In genomic region chr2:170817247-170817998, GRCh38 we compare ENCODE assay signal across 8 cellular contexts. TPM values are rescaled to one million over a fixed set of nuclear protein-coding genes. Genes with fewer than 3 reads are reported as not detected.
DNase-seq lines count a peak whose midpoint lies in the region; ATAC-seq, FAIRE-seq and TF ChIP-seq lines count a peak whose summit lies in the region.

No MANE protein-coding gene starts in this region.

- 1 to 2% methylated on average over 43 to 52 of the region's 59 CpGs for WGBS in lower leg skin, 2 donors

- H3K27me3 Mint-ChIP-seq in activated CD4-positive, alpha-beta T cell treated with anti-CD3 and anti-CD28 coated beads, Interleukin-2, amount 10 ng/mL, durations not matched to agents 24 days and 14 days: peaks cover 80% of the 10 kb centered on the region
- H3K27me3 Mint-ChIP-seq in brain (peaks cover 94% of the 10 kb centered on the region), type B pancreatic cell (peaks cover 100% of the 10 kb centered on the region)

- intact Hi-C loops in activated CD4-positive, alpha-beta T cell treated with anti-CD3 and anti-CD28 coated beads, Interleukin-2, amount 10 ng/mL, durations not matched to agents 24 days and 14 days (cut with micrococcal nuclease): loop anchor here (2.0 to 5.0 kb wide), 2 partner anchors 47 to 1455 kb away; partner anchors contain the start of genes ERICH2 and LRP2
- intact Hi-C loops in lower leg skin (cut with DNase I; ENCODE audit: low total_unique reads): loop anchor here (10.0 kb wide), 1 partner anchor 333 kb away; no protein-coding TSS in a partner anchor

- ATAC-seq in esophagus mucosa: no peak

- H3K27ac Mint-ChIP-seq in activated CD4-positive, alpha-beta T cell treated with anti-CD3 and anti-CD28 coated beads, Interleukin-2, amount 10 ng/mL, durations not matched to agents 24 days and 14 days: peak overlapping the region; percentile 53
- peak overlapping the region in 3 of 5 experiments; percentile 69 to 98 (median 92) for H3K27ac Mint-ChIP-seq in brain
- H3K27ac Mint-ChIP-seq in type B pancreatic cell: peak overlapping the region; percentile 48

- H3K9me3 Mint-ChIP-seq in activated CD4-positive, alpha-beta T cell treated with anti-CD3 and anti-CD28 coated beads, Interleukin-2, amount 10 ng/mL, durations not matched to agents 24 days and 14 days: no peaks in the 10 kb centered on the region
- H3K9me3 Mint-ChIP-seq in brain (peaks cover 0 to 15% (median 0%) of the 10 kb centered on the region in 5 experiments), type B pancreatic cell (no peaks in the 10 kb centered on the region)

- no peak for FAIRE-seq in HTR-8/SVneo (lab: Jason Lieb, UNC)

- peaks cover 45% of the 10 kb centered on the region for H3K4me1 Mint-ChIP-seq in activated CD4-positive, alpha-beta T cell treated with anti-CD3 and anti-CD28 coated beads, Interleukin-2, amount 10 ng/mL, durations not matched to agents 24 days and 14 days
- H3K4me1 Mint-ChIP-seq in brain: peaks cover 73% of the 10 kb centered on the region
- peaks cover 41% of the 10 kb centered on the region for H3K4me1 Mint-ChIP-seq in type B pancreatic cell (ENCODE audit: unreplicated experiment)

- TF ChIP-seq CTCF in brain (conservative IDR thresholded peaks at IDR 0.05) (no peak), lower leg skin (IDR thresholded peaks at IDR 0.05) (no peak), type B pancreatic cell (conservative IDR thresholded peaks at IDR 0.05) (no peak)

- TF ChIP-seq POLR2A in lower leg skin (IDR thresholded peaks at IDR 0.05): no peak

- peaks cover 5% of the 10 kb centered on the region for H3K36me3 Mint-ChIP-seq in activated CD4-positive, alpha-beta T cell treated with anti-CD3 and anti-CD28 coated beads, Interleukin-2, amount 10 ng/mL, durations not matched to agents 24 days and 14 days (ENCODE audit: low read depth)
- H3K36me3 Mint-ChIP-seq in brain (peaks cover 24% of the 10 kb centered on the region), type B pancreatic cell (no peaks in the 10 kb centered on the region)

- H3K4me3 ChIP-seq in lower leg skin (ENCODE audit: low read depth, poor library complexity, severe bottlenecking): peak overlapping the region; percentile 13

- DNase-seq in activated CD4-positive, alpha-beta T cell treated with anti-CD3 and anti-CD28 coated beads, Interleukin-2, amount 10 ng/mL, durations not matched to agents 24 days and 14 days: peak; percentile 82
- DNase-seq in activated CD4-positive, alpha-beta T cell treated with anti-CD3 and anti-CD28 coated beads, Interleukin-2, amount 50 U/mL, for 4 hours: no peak
- DNase-seq in NCI-H345 (lab: John Stamatoyannopoulos, UW) (peak; percentile 69), lower leg skin (ENCODE audit: low spot score in 2 of 2) (no peak), type B pancreatic cell (ENCODE audit: extremely low spot score, unreplicated experiment) (no peak), HTR-8/SVneo (ENCODE audit: insufficient read length, low spot score) (no peak)

- peak overlapping the region; percentile 83 for H3K4me3 Mint-ChIP-seq in activated CD4-positive, alpha-beta T cell treated with anti-CD3 and anti-CD28 coated beads, Interleukin-2, amount 10 ng/mL, durations not matched to agents 24 days and 14 days
- H3K4me3 Mint-ChIP-seq in brain (peak overlapping the region; percentile 81 to 92 (median 85)), type B pancreatic cell (peak overlapping the region; percentile 85)

RNA-seq across cellular contexts. Expression of gene GAD1, which starts 0.7 kb away (rescaled TPM):
- 10.8 and 13.3 TPM in 2 replicates for total RNA-seq in activated CD4-positive, alpha-beta T cell treated with anti-CD3 and anti-CD28 coated beads, Interleukin-2, amount 10 ng/mL, durations not matched to agents 24 days and 14 days
- 17.2 TPM for polyA plus RNA-seq in brain (ENCODE audit: insufficient read depth, low read depth, low replicate concordance)
- under 1 TPM in 1 of 4 donors, not detected in 3; 0.05 TPM for total RNA-seq in lower leg skin
- 1.7 and 2.2 TPM in 2 replicates for total RNA-seq in type B pancreatic cell (ENCODE audit: low replicate concordance)
- total RNA-seq in esophagus mucosa: 1.1 TPM

RNA-seq across cellular contexts. Expression of gene ERICH2, which starts 47.2 kb away (rescaled TPM):
- total RNA-seq in activated CD4-positive, alpha-beta T cell treated with anti-CD3 and anti-CD28 coated beads, Interleukin-2, amount 10 ng/mL, durations not matched to agents 24 days and 14 days: not detected in 2 replicates
- polyA plus RNA-seq in brain (ENCODE audit: insufficient read depth, low read depth, low replicate concordance): 1.1 TPM
- under 1 TPM in 1 of 4 donors, not detected in 3; 0.58 TPM for total RNA-seq in lower leg skin
- total RNA-seq in type B pancreatic cell (ENCODE audit: low replicate concordance): not detected in 2 replicates
- total RNA-seq in esophagus mucosa: not detected

Comparison
In these comparisons a context has a peak if more than half of its experiments do, and no peak if none do; other contexts are left out.
1. DNase-seq: peak in activated CD4-positive, alpha-beta T cell treated with anti-CD3 and anti-CD28 coated beads, Interleukin-2, amount 10 ng/mL, durations not matched to agents 24 days and 14 days (single experiment) and NCI-H345 (single experiment); none in activated CD4-positive, alpha-beta T cell treated with anti-CD3 and anti-CD28 coated beads, Interleukin-2, amount 50 U/mL, for 4 hours (0 of 2), lower leg skin (0 of 2), type B pancreatic cell (single experiment) and HTR-8/SVneo (single experiment).
2. Peak in every context shown above with its lines, with median percentiles within 50 percentile points of each other: H3K27ac Mint-ChIP-seq and H3K4me3 Mint-ChIP-seq.